Comparison of ENCODE assay signal across 20 cellular contexts in the genomic region with DNA sequence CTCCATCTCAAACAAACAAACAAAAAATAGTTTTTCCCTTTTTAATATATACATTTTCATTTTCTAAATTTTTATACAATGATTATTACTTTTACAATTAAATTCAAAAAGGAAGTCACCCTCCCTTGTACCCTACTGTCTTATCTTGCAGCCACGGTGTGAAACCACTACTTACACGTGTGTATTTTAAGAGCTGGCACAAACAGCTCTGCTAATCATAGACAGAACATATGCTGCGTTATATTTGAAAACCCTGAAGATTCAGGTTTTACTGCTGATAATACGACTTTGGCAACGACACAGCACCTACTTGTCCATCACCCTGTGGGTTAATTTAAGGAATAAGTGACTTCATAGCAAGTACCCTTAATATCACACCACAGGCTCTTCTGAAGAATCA. TPM values are rescaled to one million over a fixed set of nuclear protein-coding genes. Genes with fewer than 3 reads are reported as not detected.
A peak's percentile ranks its signal among the peaks of the same experiment; 100 is the strongest.
DNase-seq lines count a peak whose midpoint lies in the region; ATAC-seq and TF ChIP-seq lines count a peak whose summit lies in the region.
"Had no signal": no experiment of that assay in that cellular context is flagged by ENCODE, and none has a peak within 500 bp of the region (broad histone marks: within the 10 kb centered on the region; RNA-seq: fewer than 3 reads in every experiment).

No MANE protein-coding gene starts in this region.

- no peak overlapping the region for H2AFZ ChIP-seq in Karpas-422 (ENCODE audit: low read length)

- peak overlapping the region; percentile 32 for H3K4me3 Mint-ChIP-seq in central memory CD8-positive, alpha-beta T cell
- peak overlapping the region; percentile 89 for H3K4me3 Mint-ChIP-seq in natural killer cell
- H3K4me3 Mint-ChIP-seq: CD8-positive, alpha-beta T cell; HFFc6 had no signal

- in situ Hi-C loops in G401 (cut with HindIII; ENCODE audit: low sequenced_read_pairs) = loop anchor here (10.0 kb wide), 1 partner anchor 233 kb away; no protein-coding TSS in a partner anchor

- no peak overlapping the region for H3K9ac ChIP-seq in Karpas-422 (ENCODE audit: low read length)
- H3K9ac ChIP-seq: BLaER1, SK-N-SH had no signal

- H3K4me2 ChIP-seq in Karpas-422 (ENCODE audit: low read depth, low read length, poor library complexity, severe bottlenecking) = no peak overlapping the region
- H3K4me2 ChIP-seq: BLaER1, SK-N-SH had no signal

- peak overlapping the region; percentile 46 for H3K27ac Mint-ChIP-seq in central memory CD8-positive, alpha-beta T cell (ENCODE audit: low read depth)
- peak overlapping the region; percentile 89 to 90 for H3K27ac Mint-ChIP-seq in natural killer cell
- H3K27ac Mint-ChIP-seq: HFFc6 had no signal

- POLR2A ChIA-PET in HEK293T (lab: Yijun Ruan, JAX) = interaction anchor here (0.9 kb wide), 1 partner anchor 24 kb away, joined by 3 read pairs; no protein-coding TSS in a partner anchor

- H3K9me3 ChIP-seq in Karpas-422 (ENCODE audit: low read length) = no peaks in the 10 kb centered on the region
- H3K9me3 ChIP-seq: BLaER1, MG63, SK-N-SH had no signal

- no peaks in the 10 kb centered on the region for H3K4me1 ChIP-seq in Karpas-422 (ENCODE audit: low read length)

- H3K9me2 ChIP-seq in Karpas-422 (replicated peaks; ENCODE audit: insufficient read depth, low read length) = no peaks in the 10 kb centered on the region
- H3K9me2 ChIP-seq: SK-N-SH had no signal

- peaks cover 55% of the 10 kb centered on the region for H3K36me3 Mint-ChIP-seq in central memory CD8-positive, alpha-beta T cell (ENCODE audit: insufficient read depth)
- peaks cover 8% of the 10 kb centered on the region for H3K36me3 Mint-ChIP-seq in natural killer cell

- no peaks in the 10 kb centered on the region for H3K27me3 ChIP-seq in Karpas-422 (ENCODE audit: low read length)
- H3K27me3 ChIP-seq: BLaER1, MG63 had no signal

- TF ChIP-seq CTCF in natural killer cell (IDR thresholded peaks at IDR 0.05) = no peak

- H3K36me3 ChIP-seq in Karpas-422 (ENCODE audit: insufficient read depth, low read length) = peaks cover 39% of the 10 kb centered on the region

- CTCF ChIA-PET in HEK293T (lab: Yijun Ruan, JAX) = no interaction called here

- no peaks in the 10 kb centered on the region for H3K9me3 Mint-ChIP-seq in central memory CD8-positive, alpha-beta T cell
- H3K9me3 Mint-ChIP-seq in natural killer cell = no peaks in the 10 kb centered on the region
- H3K9me3 Mint-ChIP-seq: CD8-positive, alpha-beta T cell; HFFc6 had no signal

- no peak overlapping the region for H3K27ac ChIP-seq in Karpas-422 (ENCODE audit: low read length)
- H3K27ac ChIP-seq: BLaER1, HL-60 had no signal

- no peak overlapping the region for H3K4me3 ChIP-seq in Karpas-422 (ENCODE audit: low read length)
- H3K4me3 ChIP-seq: BLaER1, MG63 had no signal

- no peaks in the 10 kb centered on the region for H4K20me1 ChIP-seq in Karpas-422 (ENCODE audit: insufficient read depth, low read depth, low read length)

- intact Hi-C loops in natural killer cell (cut with micrococcal nuclease) = no loop called here

- DNase-seq in G401 (ENCODE audit: low spot score) (peak; percentile 25), OCI-M2 (lab: John Stamatoyannopoulos, UW; ENCODE audit: unreplicated experiment) (peak; percentile 24), natural killer cell (no peak), Karpas-422 (no peak), HEK293T (ENCODE audit: extremely low spot score) (no peak)
- no peak for DNase-seq in central memory CD8-positive, alpha-beta T cell (ENCODE audit: low spot score in 2 of 2)
- DNase-seq: CD8-positive, alpha-beta T cell; HFFc6; IMR-90; Kasumi-1; MG63; NCI-H1092; NCI-H146; NCI-H2081; NK-92 treated with Interleukin-12 subunit alpha and Interleukin-12 subunit beta, amount 100 ng/mL, for 24 hours; SHP77 treated with DMSO at 0.1 percent for 48 hours; SK-N-SH had no signal

- peaks cover 25% of the 10 kb centered on the region for H3K4me1 Mint-ChIP-seq in central memory CD8-positive, alpha-beta T cell
- H3K4me1 Mint-ChIP-seq in natural killer cell = peaks cover 32% of the 10 kb centered on the region in 2 donors

- no peaks in the 10 kb centered on the region for H3K27me3 Mint-ChIP-seq in central memory CD8-positive, alpha-beta T cell
- no peaks in the 10 kb centered on the region for H3K27me3 Mint-ChIP-seq in natural killer cell (ENCODE audit: low read depth in 2 of 2)

- peak; percentile 96 for ATAC-seq in central memory CD8-positive, alpha-beta T cell (replicated peaks; ENCODE audit: extremely low read depth, poor library complexity, severe bottlenecking)
- peak; percentile 87 to 91 (median 89) for ATAC-seq in natural killer cell
- no peak for ATAC-seq in HG03342 (IDR thresholded peaks at IDR 0.05; ENCODE audit: unreplicated experiment)
- ATAC-seq: CD8-positive, alpha-beta T cell had no signal

- peaks cover 26% of the 10 kb centered on the region for H3K79me2 ChIP-seq in Karpas-422 (ENCODE audit: low read length)

TF ChIP-seq in HEK293T, 16 proteins besides CTCF, POLR2A, EP300 and RAD21:
- TF ChIP-seq FOXK2 (IDR thresholded peaks at IDR 0.05) (no peak), HDGF (IDR thresholded peaks at IDR 0.05; ENCODE audit: borderline replicate concordance) (no peak), LEF1 (IDR thresholded peaks at IDR 0.05; ENCODE audit: borderline replicate concordance) (no peak), ELF4 (IDR thresholded peaks at IDR 0.05) (no peak), FOXA1 (IDR thresholded peaks at IDR 0.05) (no peak), FOXM1 (IDR thresholded peaks at IDR 0.05; ENCODE audit: borderline replicate concordance) (no peak), L3MBTL2 (conservative IDR thresholded peaks at IDR 0.05) (no peak), ZNF384 (IDR thresholded peaks at IDR 0.05) (no peak), NFRKB (IDR thresholded peaks at IDR 0.05) (no peak)

RNA-seq across cellular contexts. Expression of gene ANKRD61, which starts 1.0 kb away (rescaled TPM):
- total RNA-seq in G401 (2014; rRNA removed; shearing (Covaris generic)) = 0.54 TPM in 1 of 2 replicates, not detected in the other
- total RNA-seq in natural killer cell = not detected
- 0.22 and 0.71 TPM in 2 replicates for total RNA-seq in Karpas-422 (2014; rRNA removed; shearing (Covaris generic); ENCODE audit: low replicate concordance)
- total RNA-seq: CD8-positive, alpha-beta T cell had no signal

RNA-seq across cellular contexts. Expression of gene AIMP2, which starts 23.1 kb away (rescaled TPM):
- total RNA-seq in G401 (2014; rRNA removed; shearing (Covaris generic)) = 90.8 and 116 TPM in 2 replicates
- total RNA-seq in natural killer cell = 10 to 100 TPM in 1 of 3 donors, 1 to 10 TPM in 2; 7.2 to 11.1 (median 8.1) TPM
- 97.2 and 106 TPM in 2 replicates for total RNA-seq in Karpas-422 (2014; rRNA removed; shearing (Covaris generic); ENCODE audit: low replicate concordance)

RNA-seq across cellular contexts. Expression of gene PMS2, which starts 23.3 kb away (rescaled TPM):
- total RNA-seq in G401 (2014; rRNA removed; shearing (Covaris generic)) = 23.9 and 24.0 TPM in 2 replicates
- 10 to 100 TPM; 13.2 to 17.3 (median 15.6) TPM for total RNA-seq in natural killer cell
- 30.3 and 32.0 TPM in 2 replicates for total RNA-seq in Karpas-422 (2014; rRNA removed; shearing (Covaris generic); ENCODE audit: low replicate concordance)

RNA-seq across cellular contexts. Expression of gene EIF2AK1, which starts 26.8 kb away (rescaled TPM):
- 76.6 and 111 TPM in 2 replicates for total RNA-seq in G401 (2014; rRNA removed; shearing (Covaris generic))
- 10 to 100 TPM; 77.8 to 85.7 (median 85.1) TPM for total RNA-seq in natural killer cell
- total RNA-seq in Karpas-422 (2014; rRNA removed; shearing (Covaris generic); ENCODE audit: low replicate concordance) = 258 and 273 TPM in 2 replicates

Comparison
In these comparisons a context has a peak if more than half of its experiments do, and no peak if none do; other contexts are left out.
1. DNase-seq: peak in G401 (single experiment) and OCI-M2 (single experiment); none in central memory CD8-positive, alpha-beta T cell (0 of 2), natural killer cell (single experiment), Karpas-422 (single experiment) and HEK293T (single experiment).